ENCODE assay signal across 14 cellular contexts in genomic region chr9:4126184-4126865, GRCh38.
DNase-seq lines count a peak whose midpoint lies in the region; ATAC-seq, FAIRE-seq and TF ChIP-seq lines count a peak whose summit lies in the region.
"Had no signal": no experiment of that assay in that cellular context is flagged by ENCODE, and none has a peak within 500 bp of the region (broad histone marks: within the 10 kb centered on the region; RNA-seq: fewer than 3 reads in every experiment).

No MANE protein-coding gene starts in this region.

- peak overlapping the region; percentile 72 for H3K4me3 Mint-ChIP-seq in HFFc6
- no peak overlapping the region for H3K4me3 Mint-ChIP-seq in activated CD4-positive, alpha-beta memory T cell treated with anti-CD3 and anti-CD28 coated beads for 36 hours
- H3K4me3 Mint-ChIP-seq: memory B cell had no signal

- peak; percentile 52 to 76; a peak in 4 of 6 replicates for ATAC-seq in A549
- peak; percentile 52 for ATAC-seq in left colon
- ATAC-seq in GM21786 (IDR thresholded peaks at IDR 0.05; ENCODE audit: unreplicated experiment): no peak
- ATAC-seq: right lobe of liver had no signal

- dilution Hi-C loops in mammary epithelial cell (cut with HindIII; ENCODE audit: low sequenced_read_pairs): no loop called here

- H3K27ac ChIP-seq in A549 (peak overlapping the region; percentile 64 to 76), mammary epithelial cell (ENCODE audit: insufficient read depth, low read depth, low read length) (peak overlapping the region; percentile 84)
- H3K27ac ChIP-seq in effector memory CD4-positive, alpha-beta T cell (ENCODE audit: insufficient read depth, low read length, poor library complexity, severe bottlenecking): no peak overlapping the region
- H3K27ac ChIP-seq: BLaER1, right lobe of liver had no signal

- FAIRE-seq in A549 (lab: Jason Lieb, UNC): peak; percentile 96

- H3K27me3 ChIP-seq in mammary epithelial cell (ENCODE audit: insufficient read depth, low read length): no peaks in the 10 kb centered on the region
- no peaks in the 10 kb centered on the region for H3K27me3 ChIP-seq in effector memory CD4-positive, alpha-beta T cell (replicated peaks; ENCODE audit: control insufficient read depth, insufficient read depth, low read length, poor library complexity, severe bottlenecking)
- H3K27me3 ChIP-seq: BLaER1, right lobe of liver had no signal

- no peak for TF ChIP-seq POLR2A in A549 (IDR thresholded peaks at IDR 0.05; ENCODE audit: low read length)

- no peaks in the 10 kb centered on the region for H3K36me3 ChIP-seq in mammary epithelial cell (ENCODE audit: insufficient read depth, low read length)
- no peaks in the 10 kb centered on the region for H3K36me3 ChIP-seq in effector memory CD4-positive, alpha-beta T cell (ENCODE audit: control insufficient read depth, insufficient read depth, low read length)
- H3K36me3 ChIP-seq: BLaER1, right lobe of liver had no signal

- H3K4me2 ChIP-seq in A549 (peak overlapping the region; percentile 61), mammary epithelial cell (ENCODE audit: insufficient read depth, low read depth, low read length) (peak overlapping the region; percentile 67)
- H3K4me2 ChIP-seq: BLaER1 had no signal

- peaks cover 5% of the 10 kb centered on the region; the same call in 1 of the 2 replicates for H3K9me3 Mint-ChIP-seq in HFFc6
- peaks cover 10% of the 10 kb centered on the region for H3K9me3 Mint-ChIP-seq in activated CD4-positive, alpha-beta memory T cell treated with anti-CD3 and anti-CD28 coated beads for 36 hours

- peak overlapping the region; percentile 97 for H3K27ac Mint-ChIP-seq in HFFc6
- H3K27ac Mint-ChIP-seq in activated CD4-positive, alpha-beta memory T cell treated with anti-CD3 and anti-CD28 coated beads for 36 hours: no peak overlapping the region
- H3K27ac Mint-ChIP-seq: memory B cell had no signal

- peaks cover 58% of the 10 kb centered on the region for H3K4me1 ChIP-seq in A549
- peaks cover 20% of the 10 kb centered on the region for H3K4me1 ChIP-seq in mammary epithelial cell (ENCODE audit: insufficient read depth, low read length)
- no peaks in the 10 kb centered on the region for H3K4me1 ChIP-seq in effector memory CD4-positive, alpha-beta T cell (ENCODE audit: control insufficient read depth, insufficient read depth, low read length, poor library complexity, severe bottlenecking)
- H3K4me1 ChIP-seq: BLaER1, right lobe of liver had no signal

- no peaks in the 10 kb centered on the region for H3K79me2 ChIP-seq in mammary epithelial cell (ENCODE audit: insufficient read depth, low read length)

- no peaks in the 10 kb centered on the region for H3K27me3 Mint-ChIP-seq in HFFc6 (ENCODE audit: insufficient read depth)
- H3K27me3 Mint-ChIP-seq in activated CD4-positive, alpha-beta memory T cell treated with anti-CD3 and anti-CD28 coated beads for 36 hours: no peaks in the 10 kb centered on the region

- no peak for TF ChIP-seq EP300 in A549 (IDR thresholded peaks at IDR 0.05)

- intact Hi-C loops in mammary epithelial cell (cut with micrococcal nuclease) (no loop called here), left colon (cut with DNase I, micrococcal nuclease) (no loop called here)
- intact Hi-C loops in activated CD4-positive, alpha-beta memory T cell treated with anti-CD3 and anti-CD28 coated beads for 36 hours (cut with micrococcal nuclease): no loop called here

- H4K20me1 ChIP-seq in mammary epithelial cell (ENCODE audit: insufficient read depth, low read length): no peaks in the 10 kb centered on the region
- H4K20me1 ChIP-seq: BLaER1 had no signal

- no peak for TF ChIP-seq RAD21 in A549 (conservative IDR thresholded peaks at IDR 0.05 in 1 of 2, IDR thresholded peaks at IDR 0.05 in 1 of 2)

- DNase-seq in A549 (ENCODE audit: low read depth in 1 of 2, low spot score in 1 of 2) (peak; percentile 46 to 50), HFFc6 (peak; percentile 90), mammary epithelial cell (peak; percentile 72), left colon (no peak), NCI-H2029 treated with DMSO at 0.1 percent for 48 hours (lab: John Stamatoyannopoulos, UW) (no peak)
- no peak for DNase-seq in effector memory CD4-positive, alpha-beta T cell
- no peak for DNase-seq in activated CD4-positive, alpha-beta memory T cell treated with anti-CD3 and anti-CD28 coated beads for 36 hours
- DNase-seq: anterior cingulate cortex, foreskin melanocyte, NCI-H1048, right lobe of liver had no signal

- in situ Hi-C loops in mammary epithelial cell (cut with MboI; ENCODE audit: low sequenced_read_pairs in 2 of 2): no loop called here

- TF ChIP-seq CTCF in A549 (IDR thresholded peaks at IDR 0.05) (no peak), HFFc6 (IDR thresholded peaks at IDR 0.05) (no peak), mammary epithelial cell (conservative IDR thresholded peaks at IDR 0.05 in 1 of 2, IDR thresholded peaks at IDR 0.05 in 1 of 2; ENCODE audit: extremely low read depth in 1 of 2, insufficient read depth in 1 of 2, low read depth in 1 of 2, low read length in 2 of 2) (no peak)

- H2AFZ ChIP-seq in mammary epithelial cell (ENCODE audit: low read depth, low read length): peak overlapping the region; percentile 28

- H3K9me3 ChIP-seq in A549: 0 out of 3 replicates have a peak, but pooled peaks cover under 1% of the 10 kb centered on the region
- no peaks in the 10 kb centered on the region for H3K9me3 ChIP-seq in mammary epithelial cell (replicated peaks; ENCODE audit: insufficient read depth, low read length)
- no peaks in the 10 kb centered on the region for H3K9me3 ChIP-seq in effector memory CD4-positive, alpha-beta T cell (ENCODE audit: control insufficient read depth, low read length)
- H3K9me3 ChIP-seq: right lobe of liver had no signal

- POLR2A ChIA-PET in A549 (lab: Yijun Ruan, JAX): interaction anchor here (0.9 to 1.3 kb wide), 3 partner anchors 10 to 600 kb away, joined by 3 to 4 read pairs (median 4); partner anchors contain the start of gene RFX3
- POLR2A ChIA-PET in activated CD4-positive, alpha-beta memory T cell treated with anti-CD3 and anti-CD28 coated beads for 36 hours (lab: Charles Lee): no interaction called here

- H3K36me3 Mint-ChIP-seq in HFFc6 (ENCODE audit: low read depth): peaks cover 30% of the 10 kb centered on the region
- no peaks in the 10 kb centered on the region for H3K36me3 Mint-ChIP-seq in activated CD4-positive, alpha-beta memory T cell treated with anti-CD3 and anti-CD28 coated beads for 36 hours
- H3K36me3 Mint-ChIP-seq: memory B cell had no signal

- CTCF ChIA-PET in A549 (lab: Yijun Ruan, JAX) (interaction anchor here (1.0 to 3.5 kb wide), 5 partner anchors 10 to 102 kb away, joined by 3 to 11 read pairs (median 7); no protein-coding TSS in a partner anchor), mammary epithelial cell (lab: Charles Lee; ENCODE audit: low non-redundant PET) (no interaction called here)
- CTCF ChIA-PET in activated CD4-positive, alpha-beta memory T cell treated with anti-CD3 and anti-CD28 coated beads for 36 hours (lab: Charles Lee): interaction anchor here (0.9 to 1.3 kb wide), 3 partner anchors 49 to 885 kb away, joined by 3 to 5 read pairs (median 3); no protein-coding TSS in a partner anchor

- WGBS in A549 (ENCODE audit: missing lambda C conversion rate): 3% methylated on average over 2 of the region's 2 CpGs
- WGBS in mammary epithelial cell (ENCODE audit: low coverage, missing lambda C conversion rate): 47% methylated on average over 2 of the region's 2 CpGs

- H3K4me3 ChIP-seq in A549 (no peak overlapping the region), mammary epithelial cell (replicated peaks in 1 of 3; ENCODE audit: insufficient read depth in 1 of 3, low read depth in 2 of 3, low read length in 3 of 3) (peak overlapping the region in 1 of 3 experiments; percentile 2)
- no peak overlapping the region for H3K4me3 ChIP-seq in effector memory CD4-positive, alpha-beta T cell (ENCODE audit: insufficient read depth, low read depth, low read length, poor library complexity, severe bottlenecking)
- H3K4me3 ChIP-seq: BLaER1, right lobe of liver had no signal

- no TSS peak for BruUV-seq in mammary epithelial cell (replicated peaks; lab: Mats Ljungman, UMichigan)

- H3K4me1 Mint-ChIP-seq in HFFc6 (ENCODE audit: low read depth): peaks cover 58% of the 10 kb centered on the region
- no peaks in the 10 kb centered on the region for H3K4me1 Mint-ChIP-seq in activated CD4-positive, alpha-beta memory T cell treated with anti-CD3 and anti-CD28 coated beads for 36 hours (ENCODE audit: low read depth)
- H3K4me1 Mint-ChIP-seq: memory B cell had no signal

- no peak overlapping the region for H3K9ac ChIP-seq in mammary epithelial cell (ENCODE audit: insufficient read depth, low read length)
- H3K9ac ChIP-seq: BLaER1 had no signal

TF ChIP-seq in A549, 52 proteins besides CTCF, POLR2A, EP300 and RAD21:
- TF ChIP-seq MAFK (IDR thresholded peaks at IDR 0.05; ENCODE audit: partially characterized antibody) (peak; percentile 65), RARB (CRISPR knock-in tag; IDR thresholded peaks at IDR 0.05) (no peak), BHLHE40 (IDR thresholded peaks at IDR 0.05; ENCODE audit: low read depth, low read length) (no peak), RCOR1 (IDR thresholded peaks at IDR 0.05; ENCODE audit: low read depth, low read length) (no peak), RFX5 (IDR thresholded peaks at IDR 0.05) (no peak), JUNB (IDR thresholded peaks at IDR 0.05) (peak; percentile 87), FOSL2 (IDR thresholded peaks at IDR 0.05) (peak; percentile 84), FOSL2 (CRISPR knock-in tag; IDR thresholded peaks at IDR 0.05) (peak; percentile 97), FOSB (CRISPR knock-in tag; IDR thresholded peaks at IDR 0.05) (no peak)
- TF ChIP-seq, protein P1, sequence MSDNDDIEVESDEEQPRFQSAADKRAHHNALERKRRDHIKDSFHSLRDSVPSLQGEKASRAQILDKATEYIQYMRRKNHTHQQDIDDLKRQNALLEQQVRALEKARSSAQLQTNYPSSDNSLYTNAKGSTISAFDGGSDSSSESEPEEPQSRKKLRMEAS (IDR thresholded peaks at IDR 0.05): no peak; the same call in 1 of the 2 replicates

Comparison
In these comparisons a context has a peak if more than half of its experiments do, and no peak if none do; other contexts are left out.
1. DNase-seq: peak in A549 (2 of 2), HFFc6 (single experiment) and mammary epithelial cell (single experiment); none in left colon (0 of 2), effector memory CD4-positive, alpha-beta T cell (0 of 3), NCI-H2029 treated with DMSO at 0.1 percent for 48 hours (single experiment) and activated CD4-positive, alpha-beta memory T cell treated with anti-CD3 and anti-CD28 coated beads for 36 hours (single experiment).